Comparison of ENCODE assay signal across 9 cellular contexts in the genomic region with DNA sequence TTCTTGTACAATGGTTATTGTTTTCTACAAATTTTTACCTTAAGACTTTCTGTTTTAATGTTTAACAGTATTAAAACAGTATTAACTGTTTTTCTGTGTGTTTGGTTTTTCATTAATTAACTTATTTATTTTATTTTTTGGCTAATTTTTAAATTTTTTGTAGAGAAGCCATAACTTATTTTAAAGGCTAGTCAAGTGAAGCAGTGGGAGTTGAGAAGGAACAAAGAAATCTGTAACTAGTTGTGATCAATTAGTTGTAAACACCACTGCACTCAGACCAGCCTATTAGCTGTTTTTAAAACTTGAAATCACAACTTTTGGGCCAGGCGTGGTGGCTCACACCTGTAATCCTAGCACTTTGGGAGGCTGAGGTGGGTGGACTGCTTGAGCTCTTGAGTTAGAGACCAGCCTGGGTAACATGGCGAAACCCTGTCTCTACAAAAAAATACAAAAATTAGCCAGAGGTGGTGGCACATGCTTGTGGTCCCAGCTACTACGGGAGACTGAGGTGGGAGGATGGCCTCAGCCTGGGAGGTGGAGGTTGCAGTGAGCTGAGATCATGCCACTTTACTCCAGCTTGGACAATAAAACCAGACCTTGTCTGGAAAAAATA.
"Had no signal": no experiment of that assay in that cellular context is flagged by ENCODE, and none has a peak within 500 bp of the region (broad histone marks: within the 10 kb centered on the region; RNA-seq: fewer than 3 reads in every experiment).

No MANE protein-coding gene starts in this region.

- H3K4me3 ChIP-seq: GM23338, K562 had no signal

- ATAC-seq: GM23338, K562 had no signal

- H2AFZ ChIP-seq: GM23338 had no signal

- FAIRE-seq: H1, H54, K562 had no signal

- H3K27ac ChIP-seq: HL-60 had no signal

- H3K4me2 ChIP-seq: GM23338 had no signal

- DNase-seq: H9, HCEC 1CT, IMR-90, KG1 had no signal
